In genomic region chr11:3797329-3798090, GRCh38 we compare ENCODE assay signal across 8 cellular contexts.
DNase-seq lines count a peak whose midpoint lies in the region; ATAC-seq lines count a peak whose summit lies in the region.

Gene NUP98 (minus strand): TSS chr11:3797554. CDS start chr11:3782117, 15,437 bp downstream.

- ATAC-seq in GM19372 (IDR thresholded peaks at IDR 0.05; ENCODE audit: low read depth, unreplicated experiment) (peak; percentile 89), HG03558 (IDR thresholded peaks at IDR 0.05; ENCODE audit: extremely low read depth, unreplicated experiment) (peak; percentile 81)

- DNase-seq in C1 segment of cervical spinal cord (lab: John Stamatoyannopoulos, UW) = peak; percentile 92 to 100 (median 98)
- peak; percentile 98 for DNase-seq in NCI-H748 treated with DMSO at 0.1 percent for 48 hours (lab: John Stamatoyannopoulos, UW)
- DNase-seq in activated CD4-positive, alpha-beta T cell treated with anti-CD3 and anti-CD28 coated beads, Interleukin-2, amount 50 U/mL, for 24 hours (ENCODE audit: low read depth in 1 of 2, low spot score in 1 of 2) = peak; percentile 99 to 100
- DNase-seq in dedifferentiated amniotic fluid mesenchymal stem cell (ENCODE audit: extremely low spot score) = peak; percentile 100
- DNase-seq in left kidney (ENCODE audit: low read depth, low spot score) = peak; percentile 100
- DNase-seq in stimulated activated CD4-positive, alpha-beta T cell treated with anti-CD3 and anti-CD28 coated beads, Interleukin-2, amount 100 ng/mL, for 24 hours = peak; percentile 99

Comparison
In these comparisons a context has a peak if more than half of its experiments do, and no peak if none do; other contexts are left out.
1. Peak in every context shown above with its lines: DNase-seq and ATAC-seq.